Comparison of ENCODE assay signal across 8 cellular contexts in genomic region chr12:54280401-54281260, GRCh38. TPM values are rescaled to one million over a fixed set of nuclear protein-coding genes. Genes with fewer than 3 reads are reported as not detected.
DNase-seq lines count a peak whose midpoint lies in the region; ATAC-seq, FAIRE-seq and TF ChIP-seq lines count a peak whose summit lies in the region.

Gene HNRNPA1, plus strand, starts transcription at chr12:54280726. Its CDS starts 82 bp downstream, at chr12:54280808.

- no peak for TF ChIP-seq CTCF in right atrium auricular region (IDR thresholded peaks at IDR 0.05)
- TF ChIP-seq CTCF in psoas muscle (IDR thresholded peaks at IDR 0.05), result no peak

- WGBS in psoas muscle, 3 donors, result 0 to 1% (median 0%) methylated on average over 48 to 51 of the region's 51 CpGs

- H3K9me3 ChIP-seq in right atrium auricular region (no peaks in the 10 kb centered on the region), psoas muscle (no peaks in the 10 kb centered on the region)

- DNase-seq in NCI-H1694 treated with DMSO at 0.1 percent for 48 hours (lab: John Stamatoyannopoulos, UW) (peak; percentile 99), T-helper 2 cell (peak; percentile 66 to 100 (median 92)), anterior cingulate cortex (lab: John Stamatoyannopoulos, UW) (peak; percentile 66 to 100 (median 97)), right atrium auricular region (ENCODE audit: low spot score) (peak; percentile 99), psoas muscle (peak; percentile 93 to 96), urothelium cell line (ENCODE audit: low spot score) (peak; percentile 96)

- FAIRE-seq in urothelium cell line (lab: Jason Lieb, UNC), result no peak

- H3K4me1 ChIP-seq in right atrium auricular region, result peaks cover 3 to 67% of the 10 kb centered on the region in 2 donors
- H3K4me1 ChIP-seq in psoas muscle, result peaks cover 52% of the 10 kb centered on the region

- H3K27ac ChIP-seq in right atrium auricular region (peak within 1 kb of the TSS; percentile 96), psoas muscle (peak within 1 kb of the TSS; percentile 96)

- intact Hi-C loops in psoas muscle (cut with DNase I), result no loop called here

- peaks cover 44% of the 10 kb centered on the region for H3K36me3 ChIP-seq in right atrium auricular region
- H3K36me3 ChIP-seq in psoas muscle (ENCODE audit: insufficient read depth in 1 of 2, low read depth in 1 of 2), result peaks cover 15 to 44% of the 10 kb centered on the region in 2 donors

- H3K4me3 ChIP-seq in right atrium auricular region, result peak within 1 kb of the TSS; percentile 75 to 87
- H3K4me3 ChIP-seq in psoas muscle, result peak within 1 kb of the TSS; percentile 98

- H3K27me3 ChIP-seq in right atrium auricular region (no peaks in the 10 kb centered on the region), psoas muscle (ENCODE audit: insufficient read depth in 3 of 3, low read length in 2 of 3) (no peaks in the 10 kb centered on the region)

- ATAC-seq in GM18498 (IDR thresholded peaks at IDR 0.05; ENCODE audit: unreplicated experiment), result peak; percentile 85
- ATAC-seq in HG02885 (IDR thresholded peaks at IDR 0.05; ENCODE audit: poor library complexity, unreplicated experiment), result peak; percentile 88
- ATAC-seq in psoas muscle, result peak; percentile 87 to 91 (median 88)

RNA-seq across cellular contexts. Expression of gene HNRNPA1, which starts in this region (rescaled TPM):
- total RNA-seq in right atrium auricular region (100 to 1,000 TPM; 237 to 404 TPM), psoas muscle (100 to 1,000 TPM; 282 to 601 (median 458) TPM)
- 100 to 1,000 TPM; 310 to 826 (median 453) TPM for polyA plus RNA-seq in psoas muscle

Comparison
In these comparisons a context has a peak if more than half of its experiments do, and no peak if none do; other contexts are left out.
1. Peak in every context shown above with its lines: DNase-seq, ATAC-seq, H3K4me3 ChIP-seq and H3K27ac ChIP-seq.